ENCODE assay signal across 10 cellular contexts in the genomic region with DNA sequence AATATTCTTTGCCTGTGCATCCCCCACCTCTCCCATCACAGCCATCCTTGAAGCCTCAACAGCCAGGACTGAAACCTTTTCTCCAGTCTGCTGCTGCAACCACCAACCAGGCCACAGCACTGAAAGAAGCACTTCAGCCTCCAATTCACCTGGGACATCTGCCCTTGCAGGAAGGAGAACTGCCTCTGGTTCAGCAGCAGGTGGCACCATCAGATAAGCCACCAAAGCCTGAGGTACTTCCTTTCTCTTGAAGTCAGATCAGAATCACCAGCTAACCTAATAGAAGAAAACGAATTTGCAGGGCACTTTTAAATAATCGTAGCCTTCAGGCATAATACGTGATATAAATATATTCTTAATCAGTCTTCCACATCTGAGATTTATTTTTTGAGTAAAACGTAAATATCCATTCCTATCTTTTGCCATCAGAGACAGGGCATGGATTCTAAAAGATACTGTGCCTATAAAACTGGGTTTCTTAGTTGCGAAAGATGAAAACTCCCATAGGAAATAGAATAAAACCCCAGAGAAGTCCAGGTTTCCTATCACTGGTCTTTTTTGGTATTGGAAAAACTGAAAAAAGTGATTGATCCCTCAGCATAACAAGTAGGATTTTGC. TPM values are rescaled to one million over a fixed set of nuclear protein-coding genes. Genes with fewer than 3 reads are reported as not detected.
A peak's percentile ranks its signal among the peaks of the same experiment; 100 is the strongest.
DNase-seq lines count a peak whose midpoint lies in the region; ATAC-seq and TF ChIP-seq lines count a peak whose summit lies in the region.
"Had no signal": no experiment of that assay in that cellular context is flagged by ENCODE, and none has a peak within 500 bp of the region (broad histone marks: within the 10 kb centered on the region; RNA-seq: fewer than 3 reads in every experiment).

No MANE protein-coding gene starts in this region.

- peak; percentile 42 for ATAC-seq in Right ventricle myocardium inferior
- peak; percentile 75 for ATAC-seq in HG02840 (IDR thresholded peaks at IDR 0.05; ENCODE audit: low FRiP score, unreplicated experiment)

- H3K27me3 ChIP-seq in hepatocyte: no peaks in the 10 kb centered on the region
- H3K27me3 ChIP-seq: BLaER1 had no signal

- H3K27ac ChIP-seq in hepatocyte: no peak overlapping the region
- H3K27ac ChIP-seq: BLaER1 had no signal

- H4K20me1 ChIP-seq in hepatocyte (ENCODE audit: insufficient read depth, poor library complexity, severe bottlenecking): no peaks in the 10 kb centered on the region
- H4K20me1 ChIP-seq: BLaER1 had no signal

- 39% methylated on average over 5 of the region's 5 CpGs for WGBS in hepatocyte (ENCODE audit: low lambda C conversion rate, missing lambda C conversion rate)

- no peaks in the 10 kb centered on the region for H3K79me2 ChIP-seq in hepatocyte

- no peaks in the 10 kb centered on the region for H3K4me1 ChIP-seq in hepatocyte (ENCODE audit: insufficient read depth)
- H3K4me1 ChIP-seq: BLaER1 had no signal

- H3K4me2 ChIP-seq in hepatocyte: no peak overlapping the region
- H3K4me2 ChIP-seq: BLaER1 had no signal

- H3K9me2 ChIP-seq in hepatocyte (replicated peaks; ENCODE audit: insufficient read depth): no peaks in the 10 kb centered on the region

- no peak for DNase-seq in Right ventricle myocardium inferior (ENCODE audit: missing footprints)
- DNase-seq in cardiac septum (ENCODE audit: low spot score): no peak
- peak; percentile 18 for DNase-seq in NCI-H128 (lab: John Stamatoyannopoulos, UW; ENCODE audit: unreplicated experiment)
- DNase-seq in SKM-1 treated with dmso at 0.1 percent for 144 hours (lab: John Stamatoyannopoulos, UW; ENCODE audit: unreplicated experiment): peak; percentile 74
- DNase-seq in activated naive CD8-positive, alpha-beta T cell treated with anti-CD3 and anti-CD28 coated beads, Interleukin-2, amount 50 U/mL, for 16 hours (ENCODE audit: low read depth, low spot score): peak; percentile 19
- peak; percentile 77 for DNase-seq in hepatocyte (ENCODE audit: low spot score)
- peak; percentile 36 to 38 for DNase-seq in stimulated activated CD4-positive, alpha-beta T cell treated with anti-CD3 and anti-CD28 coated beads, Interleukin-12 subunit alpha, Interleukin-12 subunit beta, amount 100 ng/mL, for 24 hours (ENCODE audit: low read depth in 2 of 2)

- TF ChIP-seq CTCF in hepatocyte (IDR thresholded peaks at IDR 0.05; ENCODE audit: poor library complexity): peak; percentile 71

- H3K4me3 ChIP-seq in hepatocyte: no peak overlapping the region
- H3K4me3 ChIP-seq: BLaER1 had no signal

- intact Hi-C loops in Right ventricle myocardium inferior (cut with DNase I) (no loop called here), cardiac septum (cut with DNase I) (no loop called here)

- no peaks in the 10 kb centered on the region for H3K36me3 ChIP-seq in hepatocyte (replicated peaks; ENCODE audit: insufficient read depth, low read depth)
- H3K36me3 ChIP-seq: BLaER1 had no signal

- H3K9me3 ChIP-seq in hepatocyte (ENCODE audit: low read depth): no peaks in the 10 kb centered on the region
- H3K9me3 ChIP-seq: BLaER1 had no signal

- H2AFZ ChIP-seq in hepatocyte: no peak overlapping the region

RNA-seq across cellular contexts. Expression of a gene that starts 9.5 kb away (rescaled TPM):
- total RNA-seq in Right ventricle myocardium inferior: not detected
- not detected for total RNA-seq in cardiac septum
- total RNA-seq in hepatocyte: not detected in 2 replicates
- polyA plus RNA-seq in hepatocyte: not detected in 2 replicates

RNA-seq across cellular contexts. Expression of a gene that starts 27.0 kb away (rescaled TPM):
- 3.5 TPM for total RNA-seq in Right ventricle myocardium inferior
- total RNA-seq in cardiac septum: 11.1 TPM
- 0.20 and 4.4 TPM in 2 replicates for total RNA-seq in hepatocyte
- polyA plus RNA-seq in hepatocyte: 0.64 TPM in 1 of 2 replicates, not detected in the other
- total RNA-seq: temporal lobe had no signal

Comparison
In these comparisons a context has a peak if more than half of its experiments do, and no peak if none do; other contexts are left out.
1. DNase-seq: peak in NCI-H128 (single experiment), SKM-1 treated with dmso at 0.1 percent for 144 hours (single experiment), activated naive CD8-positive, alpha-beta T cell treated with anti-CD3 and anti-CD28 coated beads, Interleukin-2, amount 50 U/mL, for 16 hours (single experiment), hepatocyte (single experiment) and stimulated activated CD4-positive, alpha-beta T cell treated with anti-CD3 and anti-CD28 coated beads, Interleukin-12 subunit alpha, Interleukin-12 subunit beta, amount 100 ng/mL, for 24 hours (2 of 2); none in Right ventricle myocardium inferior (single experiment) and cardiac septum (single experiment).